Comparison of ENCODE assay signal across 19 cellular contexts in the genomic region with DNA sequence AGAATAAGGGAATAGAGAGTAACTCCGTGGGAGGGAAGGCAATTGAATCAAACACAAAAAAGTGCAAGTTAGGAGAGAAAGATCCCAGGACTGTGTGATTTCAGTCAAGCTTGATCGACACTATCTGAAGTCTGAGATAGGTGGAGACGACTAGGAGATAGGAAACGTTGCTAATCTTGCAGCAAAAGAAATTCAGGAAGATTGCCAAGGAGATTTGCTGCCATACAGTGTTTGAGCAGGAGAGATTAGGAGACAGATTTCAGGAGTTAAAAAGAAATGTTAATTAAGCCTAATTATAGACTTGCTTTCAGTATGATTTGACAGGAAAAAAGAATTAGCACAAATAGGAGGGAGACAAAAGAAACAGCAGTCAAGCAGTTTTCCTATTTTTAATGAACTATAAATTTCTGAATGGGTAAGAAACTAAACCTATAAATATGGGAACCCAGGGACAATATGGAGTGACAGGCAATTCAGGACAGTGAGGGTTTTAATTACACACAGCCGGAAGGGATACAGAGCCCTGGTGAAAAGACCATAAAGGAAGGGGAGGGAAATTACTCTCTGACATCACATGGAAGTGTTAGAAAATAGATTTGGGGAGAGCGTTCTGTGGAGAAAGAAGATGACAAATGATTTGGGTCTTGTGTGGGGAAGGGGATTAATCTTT.
A peak's percentile ranks its signal among the peaks of the same experiment; 100 is the strongest.
DNase-seq lines count a peak whose midpoint lies in the region; ATAC-seq and TF ChIP-seq lines count a peak whose summit lies in the region.
"Had no signal": no experiment of that assay in that cellular context is flagged by ENCODE, and none has a peak within 500 bp of the region (broad histone marks: within the 10 kb centered on the region; RNA-seq: fewer than 3 reads in every experiment).

No MANE protein-coding gene starts in this region.

- CTCF ChIA-PET in activated naive CD4-positive, alpha-beta T cell treated with anti-CD3 and anti-CD28 coated beads for 36 hours (lab: Charles Lee): no interaction called here

- TF ChIP-seq CTCF in LNCaP clone FGC (IDR thresholded peaks at IDR 0.05; ENCODE audit: control insufficient read depth, extremely low read depth, insufficient read depth): no peak
- TF ChIP-seq CTCF in VCaP (conservative IDR thresholded peaks at IDR 0.05): no peak
- no peak for TF ChIP-seq CTCF in neural progenitor cell (IDR thresholded peaks at IDR 0.05)

- no peaks in the 10 kb centered on the region for H3K79me2 ChIP-seq in neural progenitor cell (ENCODE audit: low read depth)

- no peaks in the 10 kb centered on the region for H3K27me3 Mint-ChIP-seq in neural progenitor cell (ENCODE audit: insufficient read depth, low read depth)
- peaks cover 12% of the 10 kb centered on the region for H3K27me3 Mint-ChIP-seq in activated naive CD4-positive, alpha-beta T cell treated with anti-CD3 and anti-CD28 coated beads for 36 hours (ENCODE audit: low read depth)

- peak overlapping the region; percentile 71 for H3K4me2 ChIP-seq in neural progenitor cell
- H3K4me2 ChIP-seq: BLaER1 treated with 17β-estradiol and CSF1 and Interleukin-3, amounts not matched to agents 10 nM and 100 nM; KMS-11 had no signal

- no peak for ATAC-seq in HG02610 (IDR thresholded peaks at IDR 0.05; ENCODE audit: unreplicated experiment)
- ATAC-seq: CD8-positive, alpha-beta T cell had no signal

- DNase-seq in NCI-H1417 (lab: John Stamatoyannopoulos, UW): peak in 2 of 3 experiments; percentile 28 to 68
- DNase-seq in NCI-H1417 treated with DMSO at 0.1 percent for 48 hours (lab: John Stamatoyannopoulos, UW): no peak
- DNase-seq in LNCaP clone FGC (ENCODE audit: low read depth): peak; percentile 2
- DNase-seq in neural progenitor cell (ENCODE audit: low spot score): peak; percentile 46
- DNase-seq in activated naive CD4-positive, alpha-beta T cell treated with anti-CD3 and anti-CD28 coated beads for 36 hours: no peak
- DNase-seq in mesenteric fat pad (ENCODE audit: low spot score): no peak
- DNase-seq: CD8-positive, alpha-beta T cell; DND-41; GOT3; NCI-H146; NCI-H2029 treated with DMSO at 0.1 percent for 48 hours; NCI-H510A; OCI-M1; SHP77 had no signal

- H2AFZ ChIP-seq in neural progenitor cell (replicated peaks): no peak overlapping the region

- H3K4me3 ChIP-seq in LNCaP clone FGC (ENCODE audit: low read depth, low read length): no peak overlapping the region
- peak overlapping the region; percentile 24 for H3K4me3 ChIP-seq in neural progenitor cell
- H3K4me3 ChIP-seq: BLaER1 treated with 17β-estradiol and CSF1 and Interleukin-3, amounts not matched to agents 10 nM and 100 nM; SK-N-MC had no signal

- H3K27me3 ChIP-seq in neural progenitor cell: no peaks in the 10 kb centered on the region
- H3K27me3 ChIP-seq: BLaER1 treated with 17β-estradiol and CSF1 and Interleukin-3, amounts not matched to agents 10 nM and 100 nM had no signal

- H3K27ac ChIP-seq in VCaP (peak overlapping the region; percentile 58), neural progenitor cell (peak overlapping the region; percentile 79)
- H3K27ac ChIP-seq: BLaER1 treated with 17β-estradiol and CSF1 and Interleukin-3, amounts not matched to agents 10 nM and 100 nM; KMS-11; SK-N-MC had no signal

- H3K9me3 ChIP-seq in neural progenitor cell (ENCODE audit: low read depth): peaks cover 10% of the 10 kb centered on the region

- no peaks in the 10 kb centered on the region for H4K20me1 ChIP-seq in neural progenitor cell (ENCODE audit: low read depth)
- H4K20me1 ChIP-seq: BLaER1 treated with 17β-estradiol and CSF1 and Interleukin-3, amounts not matched to agents 10 nM and 100 nM had no signal

- intact Hi-C loops in activated naive CD4-positive, alpha-beta T cell treated with anti-CD3 and anti-CD28 coated beads for 36 hours (cut with micrococcal nuclease): no loop called here

- no peak overlapping the region for H3K9ac ChIP-seq in neural progenitor cell
- H3K9ac ChIP-seq: BLaER1 treated with 17β-estradiol and CSF1 and Interleukin-3, amounts not matched to agents 10 nM and 100 nM; KMS-11 had no signal

- peaks cover 8% of the 10 kb centered on the region for H3K36me3 ChIP-seq in neural progenitor cell
- H3K36me3 ChIP-seq: BLaER1 treated with 17β-estradiol and CSF1 and Interleukin-3, amounts not matched to agents 10 nM and 100 nM had no signal

- H3K4me1 ChIP-seq in neural progenitor cell: peaks cover 29% of the 10 kb centered on the region
- H3K4me1 ChIP-seq: BLaER1 treated with 17β-estradiol and CSF1 and Interleukin-3, amounts not matched to agents 10 nM and 100 nM had no signal

- peaks cover 30% of the 10 kb centered on the region for H3F3A ChIP-seq in neural progenitor cell (ENCODE audit: low read depth)

- no peaks in the 10 kb centered on the region for H3K36me3 Mint-ChIP-seq in neural progenitor cell
- no peaks in the 10 kb centered on the region for H3K36me3 Mint-ChIP-seq in activated naive CD4-positive, alpha-beta T cell treated with anti-CD3 and anti-CD28 coated beads for 36 hours (ENCODE audit: low read depth)
- H3K36me3 Mint-ChIP-seq: CD8-positive, alpha-beta T cell had no signal

- peaks cover 2% of the 10 kb centered on the region for H3K9me3 Mint-ChIP-seq in neural progenitor cell
- H3K9me3 Mint-ChIP-seq in activated naive CD4-positive, alpha-beta T cell treated with anti-CD3 and anti-CD28 coated beads for 36 hours: no peaks in the 10 kb centered on the region
- H3K9me3 Mint-ChIP-seq: CD8-positive, alpha-beta T cell had no signal

- no peak overlapping the region for H3K27ac Mint-ChIP-seq in neural progenitor cell
- H3K27ac Mint-ChIP-seq in activated naive CD4-positive, alpha-beta T cell treated with anti-CD3 and anti-CD28 coated beads for 36 hours: no peak overlapping the region
- H3K27ac Mint-ChIP-seq: CD8-positive, alpha-beta T cell had no signal

- H3K4me1 Mint-ChIP-seq in neural progenitor cell: peaks cover 15% of the 10 kb centered on the region
- H3K4me1 Mint-ChIP-seq in activated naive CD4-positive, alpha-beta T cell treated with anti-CD3 and anti-CD28 coated beads for 36 hours (ENCODE audit: low read depth): no peaks in the 10 kb centered on the region

- H3K4me3 Mint-ChIP-seq in neural progenitor cell: no peak overlapping the region
- H3K4me3 Mint-ChIP-seq in activated naive CD4-positive, alpha-beta T cell treated with anti-CD3 and anti-CD28 coated beads for 36 hours: no peak overlapping the region
- H3K4me3 Mint-ChIP-seq: CD8-positive, alpha-beta T cell had no signal

Comparison
In these comparisons a context has a peak if more than half of its experiments do, and no peak if none do; other contexts are left out.
1. DNase-seq: peak in NCI-H1417 (2 of 3), LNCaP clone FGC (single experiment) and neural progenitor cell (single experiment); none in NCI-H1417 treated with DMSO at 0.1 percent for 48 hours (single experiment), activated naive CD4-positive, alpha-beta T cell treated with anti-CD3 and anti-CD28 coated beads for 36 hours (single experiment) and mesenteric fat pad (single experiment).